ENCODE assay signal across 8 cellular contexts in the genomic region with DNA sequence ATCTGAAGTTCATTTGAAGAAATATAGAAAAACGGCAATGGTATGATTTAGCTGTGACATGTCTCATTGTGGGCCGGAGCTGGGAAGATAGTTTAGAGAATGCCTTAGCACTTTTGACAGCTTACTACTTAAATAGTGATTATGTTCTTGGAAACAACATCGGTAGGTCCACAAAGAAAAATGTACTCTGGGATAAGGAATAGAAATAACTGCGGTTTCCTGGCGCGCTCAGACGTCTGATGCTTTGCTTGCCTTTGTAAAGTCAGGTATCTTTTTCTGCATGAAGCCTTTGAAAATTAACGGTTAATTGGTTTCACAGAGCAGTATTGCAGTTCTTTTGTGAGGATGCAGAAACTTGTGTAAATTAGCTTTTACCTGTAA. TPM values are rescaled to one million over a fixed set of nuclear protein-coding genes. Genes with fewer than 3 reads are reported as not detected.
DNase-seq lines count a peak whose midpoint lies in the region; ATAC-seq and TF ChIP-seq lines count a peak whose summit lies in the region.

No MANE protein-coding gene starts in this region.

- no peak for ATAC-seq in GM21526 (IDR thresholded peaks at IDR 0.05; ENCODE audit: low FRiP score, unreplicated experiment)

- H3K27me3 ChIP-seq in SU-DHL-6 (ENCODE audit: low read length) (no peaks in the 10 kb centered on the region), fibroblast of lung (ENCODE audit: control insufficient read depth, insufficient read depth, low read length) (no peaks in the 10 kb centered on the region)

- peak overlapping the region; percentile 71 for H3K9ac ChIP-seq in SU-DHL-6 (ENCODE audit: low read length)
- peak overlapping the region; percentile 95 for H3K9ac ChIP-seq in fibroblast of lung (ENCODE audit: insufficient read depth, low read length)

- H3K4me2 ChIP-seq in SU-DHL-6 (ENCODE audit: low read depth, low read length, poor library complexity, severe bottlenecking) = peak overlapping the region; percentile 73
- H3K4me2 ChIP-seq in fibroblast of lung (ENCODE audit: extremely low read depth, insufficient read depth, low read length) = peak overlapping the region; percentile 76

- H3K36me3 ChIP-seq in SU-DHL-6 (ENCODE audit: low read length) (no peaks in the 10 kb centered on the region), fibroblast of lung (ENCODE audit: control insufficient read depth, insufficient read depth, low read length) (no peaks in the 10 kb centered on the region)

- no peak for TF ChIP-seq CTCF in GM12875 (IDR thresholded peaks at IDR 0.05; ENCODE audit: borderline replicate concordance, insufficient read depth, low read depth, low read length)
- TF ChIP-seq CTCF in SU-DHL-6 (IDR thresholded peaks at IDR 0.05; ENCODE audit: insufficient read depth, low read length, poor library complexity, severe bottlenecking) = no peak
- no peak for TF ChIP-seq CTCF in fibroblast of lung (conservative IDR thresholded peaks at IDR 0.05 in 1 of 2, IDR thresholded peaks at IDR 0.05 in 1 of 2; ENCODE audit: low read depth in 1 of 2, low read length in 2 of 2)
- no peak for TF ChIP-seq CTCF in retinal pigment epithelial cell (conservative IDR thresholded peaks at IDR 0.05; ENCODE audit: low read depth, low read length)

- no peaks in the 10 kb centered on the region for H3K9me2 ChIP-seq in SU-DHL-6 (replicated peaks; ENCODE audit: insufficient read depth, low read length)

- H2AFZ ChIP-seq in SU-DHL-6 (ENCODE audit: low read depth, low read length, severe bottlenecking) (no peak overlapping the region), fibroblast of lung (ENCODE audit: low read length) (no peak overlapping the region)

- H3K9me3 ChIP-seq in SU-DHL-6 (ENCODE audit: insufficient read depth, low read length) (no peaks in the 10 kb centered on the region), fibroblast of lung (ENCODE audit: control insufficient read depth, insufficient read depth, low read depth, low read length) (no peaks in the 10 kb centered on the region)

- H4K20me1 ChIP-seq in SU-DHL-6 (ENCODE audit: low read depth, low read length) (peaks cover 34% of the 10 kb centered on the region), fibroblast of lung (ENCODE audit: control insufficient read depth, extremely low read depth, insufficient read depth, low read length) (no peaks in the 10 kb centered on the region)

- peak in 1 of 2 donors; percentile 62 for DNase-seq in fibroblast of lung (ENCODE audit: low read depth in 2 of 2)
- no peak for DNase-seq in retinal pigment epithelial cell (ENCODE audit: low read depth)
- no peak for DNase-seq in stimulated activated CD4-positive, alpha-beta T cell treated with anti-CD3 and anti-CD28 coated beads, Interleukin-15, amount 100 ng/mL, for 24 hours
- DNase-seq in NCI-H1694 treated with DMSO at 0.1 percent for 48 hours (lab: John Stamatoyannopoulos, UW) = no peak
- no peak for DNase-seq in midbrain (lab: John Stamatoyannopoulos, UW)

- no peaks in the 10 kb centered on the region for H3F3A ChIP-seq in SU-DHL-6 (ENCODE audit: insufficient read depth)

- no peak overlapping the region; the same call in 1 of the 2 replicates for H3K27ac ChIP-seq in SU-DHL-6 (ENCODE audit: low read depth, low read length)
- peak overlapping the region; percentile 89 for H3K27ac ChIP-seq in fibroblast of lung (ENCODE audit: insufficient read depth, low read length)

- H3K4me1 ChIP-seq in fibroblast of lung (ENCODE audit: control insufficient read depth, extremely low read depth, insufficient read depth, low read length) = peaks cover 38% of the 10 kb centered on the region

- H3K79me2 ChIP-seq in SU-DHL-6 (ENCODE audit: insufficient read depth, low read length) (peaks cover 44% of the 10 kb centered on the region), fibroblast of lung (ENCODE audit: control insufficient read depth, insufficient read depth, low read length) (peaks cover 52% of the 10 kb centered on the region)

- H3K4me3 ChIP-seq in GM12875 (ENCODE audit: low read depth, low read length) (peak overlapping the region; percentile 98), SU-DHL-6 (ENCODE audit: insufficient read depth, low read length, poor library complexity, severe bottlenecking) (peak overlapping the region; percentile 83), fibroblast of lung (replicated peaks in 1 of 4; ENCODE audit: control extremely low read depth in 1 of 4, insufficient read depth in 1 of 4, low read depth in 3 of 4, low read length in 4 of 4) (peak overlapping the region; percentile 79 to 93 (median 86)), retinal pigment epithelial cell (ENCODE audit: low read length) (peak overlapping the region; percentile 85)

RNA-seq across cellular contexts. Expression of gene USP3, which starts 1.4 kb away (rescaled TPM):
- 48.5 and 55.5 TPM in 2 replicates for total RNA-seq in fibroblast of lung
- polyA plus RNA-seq in fibroblast of lung = 19.9 and 21.3 TPM in 2 replicates
- 18.4 and 21.1 TPM in 2 replicates for polyA plus RNA-seq in fibroblast of lung (2012)
- polyA minus RNA-seq in fibroblast of lung (ENCODE audit: low replicate concordance) = 18.3 and 53.6 TPM in 2 replicates
